Comparison of ENCODE assay signal across 24 cellular contexts in the genomic region with DNA sequence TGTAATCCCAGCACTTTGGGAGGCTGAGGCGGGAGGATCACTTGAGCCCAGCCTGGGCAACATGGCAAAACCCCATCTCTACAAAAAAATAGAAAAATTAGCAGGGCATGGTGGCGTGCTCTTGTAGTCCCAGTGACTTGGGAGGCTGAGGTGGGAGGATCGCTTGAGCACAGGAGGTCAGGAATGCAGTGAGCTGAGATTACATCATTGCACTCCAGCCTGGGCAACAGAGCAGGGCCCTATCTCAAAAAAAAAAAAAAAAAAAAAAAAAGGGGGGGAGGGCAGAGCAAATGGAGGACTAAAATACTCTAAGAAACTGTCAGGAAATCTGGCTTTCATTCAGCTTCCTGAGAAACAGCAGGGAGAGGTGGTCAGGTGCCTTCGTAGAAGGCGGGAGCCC.
"Had no signal": no experiment of that assay in that cellular context is flagged by ENCODE, and none has a peak within 500 bp of the region (broad histone marks: within the 10 kb centered on the region; RNA-seq: fewer than 3 reads in every experiment).

No MANE protein-coding gene starts in this region.

- DNase-seq: activated B cell treated with CpG ODN at 0.5 μM for 24 hours; activated CD4-positive, alpha-beta T cell treated with anti-CD3 and anti-CD28 coated beads for 36 hours; activated CD4-positive, alpha-beta T cell treated with anti-CD3 and anti-CD28 coated beads, Interleukin-2, amount 50 U/mL, for 4 hours; activated CD8-positive, alpha-beta memory T cell treated with anti-CD3 and anti-CD28 coated beads, Interleukin-2, amount 50 U/mL, for 48 hours; activated naive CD4-positive, alpha-beta T cell; activated T-cell treated with anti-CD3 and anti-CD28 coated beads, Interleukin-2, amount 50 U/mL, for 4 hours; adrenal gland; brain microvascular endothelial cell; central memory CD4-positive, alpha-beta T cell; dermis blood vessel endothelial cell; effector memory CD4-positive, alpha-beta T cell; foreskin melanocyte; glutamatergic neuron; hypothalamus; pancreas; stimulated activated CD4-positive, alpha-beta T cell treated with anti-CD3 and anti-CD28 coated beads, Interleukin-4, amount 100 ng/mL, for 24 hours; stimulated activated naive CD4-positive, alpha-beta T cell treated with Interleukin-2 at 50 U/mL for 16 hours; T-helper 1 cell; upper lobe of left lung had no signal

- H3K27me3 ChIP-seq: adrenal gland, ascending aorta, brain microvascular endothelial cell, pancreas, upper lobe of left lung had no signal

- ATAC-seq: activated CD4-positive, alpha-beta T cell treated with anti-CD3 and anti-CD28 coated beads for 36 hours; activated T-cell treated with anti-CD3 and anti-CD28 coated beads, Interleukin-2, amount 50 U/mL, for 4 hours; esophagus mucosa; pancreas had no signal

- H3K4me1 ChIP-seq: adrenal gland had no signal

- H3K4me3 ChIP-seq: adrenal gland, ascending aorta, pancreas, spleen, thoracic aorta, upper lobe of left lung had no signal

- H3K9me3 ChIP-seq: adrenal gland, ascending aorta, neutrophil, pancreas, spleen, thoracic aorta, upper lobe of left lung had no signal

- H3K36me3 ChIP-seq: adrenal gland, neutrophil, pancreas, thoracic aorta had no signal

- H3K27ac ChIP-seq: adrenal gland, ascending aorta, brain microvascular endothelial cell, neutrophil, pancreas, spleen, thoracic aorta had no signal
